Comparison of ENCODE assay signal across 20 cellular contexts in genomic region chrX:38571058-38571457, GRCh38. TPM values are rescaled to one million over a fixed set of nuclear protein-coding genes. Genes with fewer than 3 reads are reported as not detected.
DNase-seq lines count a peak whose midpoint lies in the region; ATAC-seq, FAIRE-seq and TF ChIP-seq lines count a peak whose summit lies in the region.
"Had no signal": no experiment of that assay in that cellular context is flagged by ENCODE, and none has a peak within 500 bp of the region (broad histone marks: within the 10 kb centered on the region; RNA-seq: fewer than 3 reads in every experiment).

No MANE protein-coding gene starts in this region.

- TF ChIP-seq EP300 in A549 (IDR thresholded peaks at IDR 0.05) = no peak

- H3K4me2 ChIP-seq in A549 (peak overlapping the region; percentile 41; the same call in 2 of the 3 replicates), Loucy (ENCODE audit: low read depth, low read length, poor library complexity, severe bottlenecking) (peak overlapping the region; percentile 88), keratinocyte (ENCODE audit: control insufficient read depth, extremely low read depth, insufficient read depth, low read depth, low read length) (no peak overlapping the region)
- H3K4me2 ChIP-seq: BLaER1, GM23338 had no signal

- DNase-seq in A549 (ENCODE audit: low read depth in 1 of 2, low spot score in 1 of 2) (no peak), epithelial cell of esophagus (ENCODE audit: low read depth) (peak; percentile 68), keratinocyte (ENCODE audit: low read depth, low spot score) (peak; percentile 5), cerebellar nuclear complex (lab: John Stamatoyannopoulos, UW) (no peak), substantia nigra (lab: John Stamatoyannopoulos, UW) (no peak)
- DNase-seq: Caco-2; CD4-positive, CD25-positive, alpha-beta regulatory T cell; CD8-positive, alpha-beta T cell; DMS153; DMS79 treated with DMSO at 0.1 percent for 48 hours; GF-D8; H9 had no signal

- H3K9ac ChIP-seq in Loucy (ENCODE audit: low read depth, low read length, poor library complexity, severe bottlenecking) (peak overlapping the region; percentile 67), keratinocyte (ENCODE audit: control insufficient read depth, extremely low read depth, insufficient read depth, low read length) (no peak overlapping the region)
- H3K9ac ChIP-seq: BLaER1 had no signal

- H3K4me1 ChIP-seq in A549 (peaks cover 12% of the 10 kb centered on the region; the same call in 1 of the 3 replicates), Loucy (ENCODE audit: insufficient read depth, low read length, poor library complexity, severe bottlenecking) (peaks cover 51% of the 10 kb centered on the region), keratinocyte (ENCODE audit: control insufficient read depth, extremely low read depth, insufficient read depth, low read length) (no peaks in the 10 kb centered on the region)
- H3K4me1 ChIP-seq: BLaER1, Caco-2 had no signal

- no peak for TF ChIP-seq RAD21 in A549 (conservative IDR thresholded peaks at IDR 0.05 in 1 of 2, IDR thresholded peaks at IDR 0.05 in 1 of 2)

- H3K9me1 ChIP-seq in keratinocyte (ENCODE audit: control insufficient read depth, extremely low read depth, insufficient read depth, low read length) = no peaks in the 10 kb centered on the region

- no peak for TF ChIP-seq POLR2A in A549 (IDR thresholded peaks at IDR 0.05; ENCODE audit: low read length)

- FAIRE-seq in A549 (lab: Jason Lieb, UNC) (no peak), keratinocyte (lab: Jason Lieb, UNC) (no peak)
- FAIRE-seq: GM12891, GM18507 had no signal

- no peak for ATAC-seq in A549
- ATAC-seq: CD8-positive, alpha-beta T cell; GM23338; HCT116 had no signal

- H3K9me2 ChIP-seq in Loucy (replicated peaks; ENCODE audit: low read depth, low read length) = no peaks in the 10 kb centered on the region

- H3K79me2 ChIP-seq in Loucy (ENCODE audit: insufficient read depth, low read length) = peaks cover 100% of the 10 kb centered on the region
- no peaks in the 10 kb centered on the region for H3K79me2 ChIP-seq in keratinocyte (ENCODE audit: control insufficient read depth, insufficient read depth, low read length)

- H3F3A ChIP-seq in Loucy (ENCODE audit: low read depth) = no peaks in the 10 kb centered on the region

- H2AFZ ChIP-seq in Loucy (ENCODE audit: low read length) (no peak overlapping the region), keratinocyte (ENCODE audit: control insufficient read depth, low read length) (no peak overlapping the region)
- H2AFZ ChIP-seq: GM23338 had no signal

- H3K27ac ChIP-seq in A549 (no peak overlapping the region), keratinocyte (ENCODE audit: control insufficient read depth, insufficient read depth, low read length) (no peak overlapping the region), substantia nigra (ENCODE audit: low read depth, low read length, poor library complexity, severe bottlenecking) (no peak overlapping the region)
- H3K27ac ChIP-seq: BLaER1, C4-2B had no signal

- H3K4me3 ChIP-seq in A549 = no peak overlapping the region
- H3K4me3 ChIP-seq in Loucy (ENCODE audit: low read length, poor library complexity, severe bottlenecking) = peak overlapping the region; percentile 96
- H3K4me3 ChIP-seq in epithelial cell of esophagus (ENCODE audit: low read length) = no peak overlapping the region
- no peak overlapping the region for H3K4me3 ChIP-seq in keratinocyte (ENCODE audit: control insufficient read depth in 2 of 3, extremely low read depth in 1 of 3, insufficient read depth in 2 of 3, low read depth in 1 of 3, low read length in 3 of 3)
- H3K4me3 ChIP-seq: BLaER1, GM23338 had no signal

- H3K9me3 ChIP-seq in A549 (no peaks in the 10 kb centered on the region), Loucy (ENCODE audit: insufficient read depth, low read depth, low read length) (no peaks in the 10 kb centered on the region), keratinocyte (ENCODE audit: control insufficient read depth, low read depth, low read length) (no peaks in the 10 kb centered on the region)
- H3K9me3 ChIP-seq: BLaER1, Caco-2 had no signal

- POLR2A ChIA-PET in A549 (lab: Yijun Ruan, JAX) = no interaction called here

- H3K27me3 ChIP-seq in Loucy (ENCODE audit: insufficient read depth, low read length, poor library complexity, severe bottlenecking) (no peaks in the 10 kb centered on the region), keratinocyte (ENCODE audit: control insufficient read depth, extremely low read depth, insufficient read depth, low read length) (no peaks in the 10 kb centered on the region)
- H3K27me3 ChIP-seq: BLaER1 had no signal

- CTCF ChIA-PET in A549 (lab: Yijun Ruan, JAX) = no interaction called here

- TF ChIP-seq CTCF in A549 (IDR thresholded peaks at IDR 0.05) (no peak), Loucy (conservative IDR thresholded peaks at IDR 0.05; ENCODE audit: low read length) (no peak), epithelial cell of esophagus (IDR thresholded peaks at IDR 0.05; ENCODE audit: insufficient read depth, low read depth, low read length, missing control alignments) (no peak), keratinocyte (optimal IDR thresholded peaks at IDR 0.05 in 1 of 3, IDR thresholded peaks at IDR 0.05 in 1 of 3, conservative IDR thresholded peaks at IDR 0.05 in 1 of 3; ENCODE audit: extremely low read depth in 1 of 3, insufficient read depth in 2 of 3, low read length in 3 of 3) (no peak)

- peaks cover 74% of the 10 kb centered on the region for H4K20me1 ChIP-seq in Loucy (ENCODE audit: insufficient read depth, low read length, poor library complexity, severe bottlenecking)
- H4K20me1 ChIP-seq in keratinocyte (ENCODE audit: control insufficient read depth, extremely low read depth, insufficient read depth, low read length) = no peaks in the 10 kb centered on the region
- H4K20me1 ChIP-seq: BLaER1 had no signal

- H3K36me3 ChIP-seq in Loucy (ENCODE audit: insufficient read depth, low read length) (peaks cover 11% of the 10 kb centered on the region; the same call in 1 of the 2 replicates), keratinocyte (ENCODE audit: control insufficient read depth in 2 of 2, extremely low read depth in 1 of 2, insufficient read depth in 2 of 2, low read length in 2 of 2) (no peaks in the 10 kb centered on the region)
- H3K36me3 ChIP-seq: BLaER1 had no signal

- dilution Hi-C loops in keratinocyte (cut with MboI; ENCODE audit: extremely low pct_ligation_motif_present, low sequenced_read_pairs) = no loop called here

TF ChIP-seq in A549, 52 proteins besides CTCF, POLR2A, EP300 and RAD21:
- TF ChIP-seq, protein P1, sequence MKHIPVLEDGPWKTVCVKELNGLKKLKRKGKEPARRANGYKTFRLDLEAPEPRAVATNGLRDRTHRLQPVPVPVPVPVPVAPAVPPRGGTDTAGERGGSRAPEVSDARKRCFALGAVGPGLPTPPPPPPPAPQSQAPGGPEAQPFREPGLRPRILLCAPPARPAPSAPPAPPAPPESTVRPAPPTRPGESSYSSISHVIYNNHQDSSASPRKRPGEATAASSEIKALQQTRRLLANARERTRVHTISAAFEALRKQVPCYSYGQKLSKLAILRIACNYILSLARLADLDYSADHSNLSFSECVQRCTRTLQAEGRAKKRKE (CRISPR knock-in tag; IDR thresholded peaks at IDR 0.05; ENCODE audit: low read depth) = no peak
- no peak for TF ChIP-seq CHD4 (IDR thresholded peaks at IDR 0.05; ENCODE audit: borderline replicate concordance)
- TF ChIP-seq RFX5 (IDR thresholded peaks at IDR 0.05) = peak; percentile 28; the same call in 1 of the 2 replicates
- no peak for TF ChIP-seq NFE2L2 (conservative IDR thresholded peaks at IDR 0.05; ENCODE audit: low read length)
- TF ChIP-seq KDM5A (IDR thresholded peaks at IDR 0.05) = no peak

RNA-seq across cellular contexts. Expression of gene TSPAN7, which starts 9.7 kb away (rescaled TPM):
- polyA plus RNA-seq in A549 (2011; rRNA removed) (6.1 and 6.4 TPM in 2 replicates), A549 (2017; fragmentation: RNase III; extraction: RNeasy Plus Mini Kit Qiagen cat#74134 plus additional on column Dnase treatment) (2.4 to 3.1 TPM (median 2.5 TPM) in 3 replicates), keratinocyte (1.6 to 2.3 TPM (median 1.7 TPM) in 3 replicates)
- 2.1 and 2.2 TPM in 2 replicates for polyA plus RNA-seq in A549 (2012; cell fraction: cytosol; rRNA removed)
- 2.4 and 3.8 TPM in 2 replicates for polyA plus RNA-seq in A549 (2012; cell fraction: nucleus; rRNA removed)
- polyA minus RNA-seq in A549 (2011; rRNA and poly(A)+ RNA removed) = 2.6 and 7.1 TPM in 2 replicates
- polyA plus RNA-seq in keratinocyte (2011; ENCODE audit: low read depth) = 0.16 TPM
- 1.3 and 2.3 TPM in 2 replicates for polyA plus RNA-seq in keratinocyte (2011; cell fraction: cytosol; rRNA removed)
- polyA plus RNA-seq in keratinocyte (2011; cell fraction: nucleus; rRNA removed) = 2.0 and 2.3 TPM in 2 replicates
- 1.2 TPM in 2 replicates for polyA plus RNA-seq in keratinocyte (2012; ENCODE audit: low replicate concordance)
- 1.4 to 2.6 TPM (median 2.2 TPM) in 3 replicates for polyA minus RNA-seq in keratinocyte
- polyA minus RNA-seq in keratinocyte (2011; cell fraction: cytosol; rRNA and poly(A)+ RNA removed) = not detected
- polyA minus RNA-seq in keratinocyte (2011; cell fraction: nucleus; rRNA and poly(A)+ RNA removed) = 0.74 and 0.78 TPM in 2 replicates
- polyA plus RNA-seq: AG04450 had no signal

Comparison
In these comparisons a context has a peak if more than half of its experiments do, and no peak if none do; other contexts are left out.
1. DNase-seq: peak in epithelial cell of esophagus (single experiment) and keratinocyte (single experiment); none in A549 (0 of 2), cerebellar nuclear complex (0 of 2) and substantia nigra (0 of 49).